Comparison of ENCODE assay signal across 16 cellular contexts in the genomic region with DNA sequence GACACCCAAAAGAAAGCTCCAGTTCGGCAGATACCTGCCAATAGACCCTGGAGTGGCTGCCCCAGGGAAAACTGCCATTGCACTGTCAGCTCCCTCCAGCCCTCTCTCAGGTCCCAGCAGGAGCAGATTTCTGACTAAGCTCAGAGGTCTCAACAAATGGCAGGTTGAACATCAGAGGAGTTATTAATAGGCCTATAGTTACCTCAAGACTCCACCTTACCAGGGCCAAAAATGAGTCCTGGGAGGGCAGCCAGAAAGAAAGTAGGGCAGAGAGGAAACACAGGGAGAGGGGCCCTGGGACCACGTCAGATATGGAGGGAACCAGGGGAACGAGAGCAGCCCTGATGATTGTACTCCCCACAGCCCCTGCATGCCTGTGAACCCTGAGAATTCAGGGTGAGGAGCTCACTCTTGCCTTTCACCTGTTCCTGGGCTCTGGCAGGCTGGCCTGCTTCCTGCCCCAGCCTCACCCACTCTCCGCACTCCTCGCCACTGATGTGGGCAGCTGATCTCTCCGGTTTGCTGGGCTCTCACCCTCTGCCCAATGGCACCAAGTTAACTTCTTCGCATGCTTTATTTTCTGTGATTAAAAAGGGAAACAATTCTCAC. TPM values are rescaled to one million over a fixed set of nuclear protein-coding genes. Genes with fewer than 3 reads are reported as not detected.
"Had no signal": no experiment of that assay in that cellular context is flagged by ENCODE, and none has a peak within 500 bp of the region (broad histone marks: within the 10 kb centered on the region; RNA-seq: fewer than 3 reads in every experiment).

No MANE protein-coding gene starts in this region.

- H3K36me3 ChIP-seq: adrenal gland, vagina had no signal

- H3K4me3 Mint-ChIP-seq: naive thymus-derived CD4-positive, alpha-beta T cell had no signal

- H3K4me3 ChIP-seq: adrenal gland, left lung, skin epidermis, thyroid gland, vagina had no signal

- H3K4me1 ChIP-seq: left lung, thyroid gland had no signal

- H3K27ac ChIP-seq: adrenal gland, left lung, skin epidermis, thyroid gland, vagina had no signal

- H3K9me3 ChIP-seq: adrenal gland, left lung, thyroid gland, vagina had no signal

- DNase-seq: activated CD4-positive, alpha-beta T cell treated with anti-CD3 and anti-CD28 coated beads, Interleukin-2, amount 50 U/mL, for 48 hours; activated naive CD4-positive, alpha-beta T cell treated with anti-CD3 and anti-CD28 coated beads, Interleukin-2, amount 50 U/mL, for 16 hours; central memory CD4-positive, alpha-beta T cell; midbrain; naive thymus-derived CD4-positive, alpha-beta T cell; occipital lobe; stimulated activated CD4-positive, alpha-beta T cell treated with anti-CD3 and anti-CD28 coated beads, Interleukin-4, amount 100 ng/mL, for 4 hours; thyroid gland had no signal

- H3K9me3 Mint-ChIP-seq: activated T-helper 2 cell treated with anti-CD3 and anti-CD28 coated beads, Interferon-gamma antibody, Interleukin-2, Interleukin-4, amounts not matched to agents 10 μg/mL and 5 μg/mL and 100 μg/mL, durations not matched to agents 14 hours and 24 hours and 36 hours had no signal

- H3K27me3 Mint-ChIP-seq: naive thymus-derived CD4-positive, alpha-beta T cell had no signal

- H3K27me3 ChIP-seq: adrenal gland, left lung, thyroid gland, vagina had no signal

- H3K27ac Mint-ChIP-seq: activated T-helper 2 cell treated with anti-CD3 and anti-CD28 coated beads, Interferon-gamma antibody, Interleukin-2, Interleukin-4, amounts not matched to agents 10 μg/mL and 5 μg/mL and 100 μg/mL, durations not matched to agents 14 hours and 24 hours and 36 hours had no signal

- ATAC-seq: activated CD4-positive, CD25-positive, alpha-beta regulatory T cell treated with anti-CD3 and anti-CD28 coated beads, Interleukin-2, amount 50 U/mL, for 24 hours; left lung; naive thymus-derived CD4-positive, alpha-beta T cell had no signal

RNA-seq across cellular contexts. Expression of a gene that starts 4.3 kb away (rescaled TPM):
- total RNA-seq: dermis microvascular lymphatic vessel endothelial cell, fibroblast of villous mesenchyme, occipital lobe, vagina had no signal

RNA-seq across cellular contexts. Expression of a gene that starts 54.4 kb away (rescaled TPM):
- total RNA-seq: dermis microvascular lymphatic vessel endothelial cell, vagina had no signal
- polyA plus RNA-seq: naive thymus-derived CD4-positive, alpha-beta T cell had no signal
